In genomic region chr22:23183107-23183698, GRCh38 we compare ENCODE assay signal across 8 cellular contexts. TPM values are rescaled to one million over a fixed set of nuclear protein-coding genes. Genes with fewer than 3 reads are reported as not detected.
DNase-seq lines count a peak whose midpoint lies in the region; ATAC-seq and TF ChIP-seq lines count a peak whose summit lies in the region.

No MANE protein-coding gene starts in this region.

- no peak for ATAC-seq in GM18870 (IDR thresholded peaks at IDR 0.05; ENCODE audit: unreplicated experiment)

- H3K9me3 ChIP-seq in Peyer's patch (no peaks in the 10 kb centered on the region), tibial artery (no peaks in the 10 kb centered on the region)

- no peak for TF ChIP-seq CTCF in Peyer's patch (IDR thresholded peaks at IDR 0.05)
- no peak for TF ChIP-seq CTCF in tibial artery (IDR thresholded peaks at IDR 0.05)

- in situ Hi-C loops in ACHN (cut with HindIII; ENCODE audit: low pct_ligation_motif_present, low pct_unique_long_range_greater_than_20kb, low sequenced_read_pairs), result no loop called here

- H3K36me3 ChIP-seq in Peyer's patch (no peaks in the 10 kb centered on the region), tibial artery (no peaks in the 10 kb centered on the region)

- DNase-seq in ACHN (peak; percentile 19), Peyer's patch (peak in 1 of 3 donors; percentile 66), ecto neural progenitor cell (ENCODE audit: low spot score) (peak; percentile 86), lung microvascular endothelial cell (ENCODE audit: low read depth in 2 of 2) (peak; percentile 68 to 75), tibial artery (peak; percentile 60 to 85), erythroblast (lab: John Stamatoyannopoulos, UW) (no peak)

- H3K4me1 ChIP-seq in Peyer's patch (peaks cover 6 to 45% (median 23%) of the 10 kb centered on the region in 4 donors), tibial artery (peaks cover 0 to 80% (median 66%) of the 10 kb centered on the region in 4 donors)

- H3K27ac ChIP-seq in Peyer's patch (peak overlapping the region in 1 of 4 donors; percentile 7), tibial artery (peak overlapping the region; percentile 76 to 96)

- H3K4me3 ChIP-seq in GM08714 (ENCODE audit: low read length) (peak overlapping the region; percentile 67), Peyer's patch (peak overlapping the region; percentile 1 to 90 (median 72)), tibial artery (peak overlapping the region; percentile 69 to 74)

- TF ChIP-seq POLR2A in Peyer's patch (IDR thresholded peaks at IDR 0.05) (no peak), erythroblast (IDR thresholded peaks at IDR 0.05; ENCODE audit: low read length) (no peak)

- intact Hi-C loops in tibial artery (cut with DNase I; ENCODE audit: low total_unique reads), result no loop called here

- no peaks in the 10 kb centered on the region for H3K27me3 ChIP-seq in Peyer's patch
- no peaks in the 10 kb centered on the region for H3K27me3 ChIP-seq in tibial artery

RNA-seq across cellular contexts. Expression of gene BCR, which starts 2.9 kb away (rescaled TPM):
- total RNA-seq in Peyer's patch (10 to 100 TPM; 55.8 to 86.9 (median 66.1) TPM), lung microvascular endothelial cell (97.0 and 129 TPM in 2 replicates)

RNA-seq across cellular contexts. Expression of gene RAB36, which starts 37.9 kb away (rescaled TPM):
- total RNA-seq in Peyer's patch (1 to 10 TPM in 3 of 4 donors, not detected in 1; 1.0 to 2.5 (median 1.7) TPM), lung microvascular endothelial cell (0.20 and 0.44 TPM in 2 replicates)

RNA-seq across cellular contexts. Expression of gene RSPH14, which starts 41.4 kb away (rescaled TPM):
- total RNA-seq in Peyer's patch (not detected), lung microvascular endothelial cell (not detected in 2 replicates)

Comparison
In these comparisons a context has a peak if more than half of its experiments do, and no peak if none do; other contexts are left out.
1. DNase-seq: peak in ACHN (single experiment), ecto neural progenitor cell (single experiment), lung microvascular endothelial cell (2 of 2) and tibial artery (2 of 2); none in erythroblast (0 of 2).
2. Peak in every context shown above with its lines, with median percentiles within 50 percentile points of each other: H3K4me3 ChIP-seq.